Comparison of ENCODE assay signal across 8 cellular contexts in the genomic region with DNA sequence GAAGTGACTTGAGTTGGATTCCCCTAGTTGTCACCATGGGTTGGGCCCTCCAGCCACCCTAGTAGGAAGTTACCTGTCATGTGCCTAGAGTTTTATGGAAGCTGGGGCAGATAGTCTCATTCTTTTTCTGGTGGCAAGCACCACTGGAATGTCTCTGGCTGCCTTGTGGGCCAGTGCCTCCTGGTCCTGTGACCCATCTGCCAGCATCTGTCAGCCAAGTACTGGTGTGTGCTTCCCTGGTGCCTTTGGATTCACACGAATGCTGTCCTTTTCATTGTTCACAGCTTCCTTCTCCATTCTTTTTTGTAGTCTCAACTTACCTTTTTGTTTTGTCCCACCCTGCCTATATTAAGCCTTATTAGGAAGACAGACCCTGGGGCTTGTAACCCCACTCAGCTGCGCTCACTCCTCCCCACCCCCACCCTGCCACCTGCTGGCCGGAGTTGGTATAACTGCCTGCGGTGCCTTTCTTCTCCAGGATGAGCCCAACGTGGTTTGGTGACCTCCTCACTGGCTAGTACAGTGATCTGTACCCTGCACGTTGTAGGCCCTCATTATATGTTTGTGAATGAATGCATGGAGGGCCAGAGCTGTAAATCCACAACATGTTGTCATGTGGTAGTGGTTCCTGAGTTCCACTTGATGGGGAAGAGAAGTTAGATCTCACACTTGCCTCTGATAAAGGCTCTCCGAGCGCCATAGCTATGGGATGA.
DNase-seq lines count a peak whose midpoint lies in the region; ATAC-seq and TF ChIP-seq lines count a peak whose summit lies in the region.

No MANE protein-coding gene starts in this region.

- H3K27me3 Mint-ChIP-seq in CD8-positive, alpha-beta T cell (ENCODE audit: low read depth): peaks cover 49% of the 10 kb centered on the region
- H3K27me3 Mint-ChIP-seq in T-helper 17 cell: peaks cover 47% of the 10 kb centered on the region

- peaks cover 6% of the 10 kb centered on the region for H3K4me1 Mint-ChIP-seq in CD8-positive, alpha-beta T cell (ENCODE audit: low read depth)
- H3K4me1 Mint-ChIP-seq in T-helper 17 cell: peaks cover 11% of the 10 kb centered on the region

- H3K9me3 Mint-ChIP-seq in CD8-positive, alpha-beta T cell: no peaks in the 10 kb centered on the region

- no peak overlapping the region for H3K27ac Mint-ChIP-seq in CD8-positive, alpha-beta T cell
- H3K27ac Mint-ChIP-seq in T-helper 17 cell: no peak overlapping the region

- peak; percentile 83 for TF ChIP-seq CTCF in CD8-positive, alpha-beta T cell (IDR thresholded peaks at IDR 0.05)
- TF ChIP-seq CTCF in body of pancreas (IDR thresholded peaks at IDR 0.05): peak; percentile 69 to 90 (median 85)

- intact Hi-C loops in CD8-positive, alpha-beta T cell (cut with DNase I, micrococcal nuclease): loop anchor here (1.0 to 2.0 kb wide), 3 partner anchors 68 to 130 kb away; no protein-coding TSS in a partner anchor
- intact Hi-C loops in body of pancreas (cut with DNase I): no loop called here

- POLR2A ChIA-PET in CD8-positive, alpha-beta T cell (lab: Charles Lee): no interaction called here

- H3K9me3 ChIP-seq in CD8-positive, alpha-beta T cell (ENCODE audit: low read length): no peaks in the 10 kb centered on the region
- no peaks in the 10 kb centered on the region for H3K9me3 ChIP-seq in T-helper 17 cell (ENCODE audit: control insufficient read depth, low read length, poor library complexity, severe bottlenecking)
- no peaks in the 10 kb centered on the region for H3K9me3 ChIP-seq in body of pancreas

- H3K36me3 ChIP-seq in CD8-positive, alpha-beta T cell (ENCODE audit: insufficient read depth, low read length): no peaks in the 10 kb centered on the region
- H3K36me3 ChIP-seq in body of pancreas (replicated peaks in 1 of 2; ENCODE audit: insufficient read depth in 1 of 2, low read depth in 2 of 2): no peaks in the 10 kb centered on the region

- peak; percentile 12 to 70 (median 42) for DNase-seq in CD8-positive, alpha-beta T cell
- DNase-seq in HK-2 (ENCODE audit: unreplicated experiment): peak; percentile 63
- DNase-seq in T-helper 17 cell: peak in 2 of 3 donors; percentile 24 to 27
- peak; percentile 35 to 62 (median 50) for DNase-seq in body of pancreas
- peak; percentile 58 for DNase-seq in left lobe of liver (ENCODE audit: low spot score)
- DNase-seq in stimulated activated CD8-positive, alpha-beta memory T cell treated with anti-CD3 and anti-CD28 coated beads, Interleukin-12 subunit alpha, Interleukin-12 subunit beta, amount 100 ng/mL, for 24 hours (ENCODE audit: extremely low read depth): peak; percentile 10

- peaks cover 9% of the 10 kb centered on the region for H3K27me3 ChIP-seq in CD8-positive, alpha-beta T cell (ENCODE audit: insufficient read depth, low read length)
- H3K27me3 ChIP-seq in body of pancreas: no peaks in the 10 kb centered on the region

- H3K4me1 ChIP-seq in CD8-positive, alpha-beta T cell (ENCODE audit: insufficient read depth, low read length): no peaks in the 10 kb centered on the region
- peaks cover 49% of the 10 kb centered on the region for H3K4me1 ChIP-seq in body of pancreas

- CTCF ChIA-PET in CD8-positive, alpha-beta T cell (lab: Charles Lee): interaction anchor here (0.7 to 2.1 kb wide), 7 partner anchors 10 to 129 kb away, joined by 3 to 7 read pairs (median 3); no protein-coding TSS in a partner anchor

- ATAC-seq in CD8-positive, alpha-beta T cell: no peak
- ATAC-seq in T-helper 17 cell (peak; percentile 54), body of pancreas (no peak), left lobe of liver (peak; percentile 83), GM19023 (IDR thresholded peaks at IDR 0.05; ENCODE audit: unreplicated experiment) (no peak), GM18519 (IDR thresholded peaks at IDR 0.05; ENCODE audit: low FRiP score, unreplicated experiment) (no peak)

- H3K4me3 ChIP-seq in CD8-positive, alpha-beta T cell (ENCODE audit: low read depth, low read length): no peak overlapping the region
- no peak overlapping the region for H3K4me3 ChIP-seq in body of pancreas

- no peaks in the 10 kb centered on the region for H3K36me3 Mint-ChIP-seq in CD8-positive, alpha-beta T cell
- H3K36me3 Mint-ChIP-seq in T-helper 17 cell (ENCODE audit: low read depth): peaks cover 5% of the 10 kb centered on the region

- H3K4me3 Mint-ChIP-seq in CD8-positive, alpha-beta T cell: no peak overlapping the region
- H3K4me3 Mint-ChIP-seq in T-helper 17 cell: no peak overlapping the region

- no peak overlapping the region for H3K27ac ChIP-seq in CD8-positive, alpha-beta T cell (ENCODE audit: low read depth, low read length)
- H3K27ac ChIP-seq in body of pancreas: no peak overlapping the region

- TF ChIP-seq POLR2A in body of pancreas (IDR thresholded peaks at IDR 0.05): no peak

- WGBS in body of pancreas, 2 donors: 36 to 38% methylated on average over 8 of the region's 8 CpGs

Comparison
In these comparisons a context has a peak if more than half of its experiments do, and no peak if none do; other contexts are left out.
1. ATAC-seq: peak in T-helper 17 cell (single experiment) and left lobe of liver (single experiment); none in CD8-positive, alpha-beta T cell (single experiment), body of pancreas (single experiment), GM19023 (single experiment) and GM18519 (single experiment).
2. DNase-seq: peak in every context shown above with its lines; median percentile 63 in HK-2; 58 in left lobe of liver; 50 in body of pancreas; 42 in CD8-positive, alpha-beta T cell; 26 in T-helper 17 cell; 10 in stimulated activated CD8-positive, alpha-beta memory T cell treated with anti-CD3 and anti-CD28 coated beads, Interleukin-12 subunit alpha, Interleukin-12 subunit beta, amount 100 ng/mL, for 24 hours.